In the genomic region with DNA sequence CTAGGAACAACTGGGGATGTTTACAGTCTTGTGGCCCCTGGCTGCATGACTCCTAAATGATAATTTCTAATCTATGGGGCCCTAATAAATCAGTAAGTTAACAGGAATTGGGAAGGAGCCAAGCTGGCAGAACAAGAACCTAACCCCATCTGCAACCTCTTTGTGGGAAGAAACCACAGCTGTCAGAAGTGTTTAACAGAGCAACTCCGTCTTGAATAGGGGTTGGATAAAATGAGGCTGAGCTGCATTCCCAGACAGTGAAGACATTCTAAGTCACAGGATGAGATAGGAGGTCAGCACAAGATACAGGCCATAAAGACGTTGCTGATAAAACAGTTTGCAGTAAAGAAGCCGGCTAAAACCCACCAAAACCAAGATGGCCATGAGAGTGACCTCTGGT, we compare ENCODE assay signal across 9 cellular contexts. TPM values are rescaled to one million over a fixed set of nuclear protein-coding genes. Genes with fewer than 3 reads are reported as not detected.
A peak's percentile ranks its signal among the peaks of the same experiment; 100 is the strongest.
DNase-seq lines count a peak whose midpoint lies in the region; TF ChIP-seq lines count a peak whose summit lies in the region.
"Not testable (repeated sequence)": the region's sequence is repeated elsewhere in the genome, so short reads cannot be mapped to it uniquely, and the experiment has no call there.
"Had no signal": no experiment of that assay in that cellular context is flagged by ENCODE, and none has a peak within 500 bp of the region (broad histone marks: within the 10 kb centered on the region; RNA-seq: fewer than 3 reads in every experiment).

No MANE protein-coding gene starts in this region.

- not testable (repeated sequence) for H3K27me3 Mint-ChIP-seq in HFFc6 (ENCODE audit: insufficient read depth); activated naive CD4-positive, alpha-beta T cell treated with anti-CD3 and anti-CD28 coated beads, Interleukin-2, amount 50 U/mL, for 24 hours

- H4K91ac ChIP-seq in mesenchymal stem cell (ENCODE audit: low read length) = not testable (repeated sequence)

- not testable (repeated sequence) for H3K27ac Mint-ChIP-seq in HFFc6
- H3K27ac Mint-ChIP-seq in activated naive CD4-positive, alpha-beta T cell treated with anti-CD3 and anti-CD28 coated beads, Interleukin-2, amount 50 U/mL, for 24 hours = peak overlapping the region; percentile 8

- H3K23ac ChIP-seq in mesenchymal stem cell (ENCODE audit: low read length in 2 of 2) = not testable (repeated sequence)

- not testable (repeated sequence) for H3K14ac ChIP-seq in mesenchymal stem cell (ENCODE audit: low read length in 2 of 2)

- H3K9ac ChIP-seq in mesenchymal stem cell (ENCODE audit: low read length) = not testable (repeated sequence)

- not testable (repeated sequence) for H3K36me3 ChIP-seq in mesenchymal stem cell (ENCODE audit: control insufficient read depth in 1 of 2, insufficient read depth in 2 of 2, low read depth in 1 of 2, low read length in 2 of 2)

- TF ChIP-seq CTCF in HFFc6 (IDR thresholded peaks at IDR 0.05); choroid plexus epithelial cell (conservative IDR thresholded peaks at IDR 0.05; ENCODE audit: low read depth, low read length); fibroblast of the aortic adventitia (IDR thresholded peaks at IDR 0.05; ENCODE audit: insufficient read depth, low read length): not testable (repeated sequence)

- H3K27me3 ChIP-seq in mesenchymal stem cell (ENCODE audit: control insufficient read depth in 1 of 2, insufficient read depth in 1 of 2, low read length in 2 of 2) = not testable (repeated sequence)

- not testable (repeated sequence) for H2BK12ac ChIP-seq in mesenchymal stem cell (ENCODE audit: low read length in 2 of 2)

- DNase-seq in A172 (ENCODE audit: low spot score) (peak; percentile 86), Daoy (ENCODE audit: low read depth) (peak; percentile 67), HFFc6 (peak; percentile 69), choroid plexus epithelial cell (ENCODE audit: low read depth) (peak; percentile 67), fibroblast of the aortic adventitia (ENCODE audit: low read depth) (peak; percentile 59), mesenchymal stem cell (peak; percentile 92), renal cortical epithelial cell (ENCODE audit: low read depth) (peak; percentile 26)

- H3K18ac ChIP-seq in mesenchymal stem cell (ENCODE audit: low read depth in 1 of 2, low read length in 2 of 2) = not testable (repeated sequence)

- H3K4me2 ChIP-seq in mesenchymal stem cell (ENCODE audit: low read length, poor library complexity, severe bottlenecking) = not testable (repeated sequence)

- WGBS in mesenchymal stem cell = 43% methylated on average over 3 of the region's 3 CpGs

- H3K4me1 ChIP-seq in mesenchymal stem cell (ENCODE audit: control insufficient read depth, insufficient read depth, low read depth, low read length) = not testable (repeated sequence)

- not testable (repeated sequence) for H2AK5ac ChIP-seq in mesenchymal stem cell (ENCODE audit: low read length, severe bottlenecking)

- H4K8ac ChIP-seq in mesenchymal stem cell (ENCODE audit: low read length) = not testable (repeated sequence)

- not testable (repeated sequence) for H2AFZ ChIP-seq in mesenchymal stem cell (ENCODE audit: low read depth, low read length)

- H3K79me1 ChIP-seq in mesenchymal stem cell (replicated peaks; ENCODE audit: low read length, poor library complexity, severe bottlenecking) = not testable (repeated sequence)

- H3K27ac ChIP-seq in mesenchymal stem cell (ENCODE audit: low read length, poor library complexity, severe bottlenecking) = peak overlapping the region; percentile 54

- not testable (repeated sequence) for H3K4ac ChIP-seq in mesenchymal stem cell (ENCODE audit: low read depth in 1 of 2, low read length in 2 of 2)

- peaks cover 42% of the 10 kb centered on the region for H3K36me3 Mint-ChIP-seq in HFFc6 (ENCODE audit: low read depth)
- H3K36me3 Mint-ChIP-seq in activated naive CD4-positive, alpha-beta T cell treated with anti-CD3 and anti-CD28 coated beads, Interleukin-2, amount 50 U/mL, for 24 hours = peaks cover 30% of the 10 kb centered on the region

- H2BK5ac ChIP-seq in mesenchymal stem cell (ENCODE audit: low read depth, low read length, poor library complexity, severe bottlenecking) = not testable (repeated sequence)

- H3K4me3 Mint-ChIP-seq in HFFc6; activated naive CD4-positive, alpha-beta T cell treated with anti-CD3 and anti-CD28 coated beads, Interleukin-2, amount 50 U/mL, for 24 hours: not testable (repeated sequence)

- H3K9me3 ChIP-seq in mesenchymal stem cell (ENCODE audit: control insufficient read depth, low read length) = not testable (repeated sequence)

- H3K4me3 ChIP-seq in choroid plexus epithelial cell (ENCODE audit: low read depth, low read length); fibroblast of the aortic adventitia (ENCODE audit: low read depth, low read length); mesenchymal stem cell (ENCODE audit: insufficient read depth in 1 of 2, low read depth in 1 of 2, low read length in 2 of 2): not testable (repeated sequence)

- H2BK15ac ChIP-seq in mesenchymal stem cell (ENCODE audit: low read depth, poor library complexity, severe bottlenecking) = not testable (repeated sequence)

- peaks cover 22% of the 10 kb centered on the region for H3K9me3 Mint-ChIP-seq in HFFc6
- H3K9me3 Mint-ChIP-seq in activated naive CD4-positive, alpha-beta T cell treated with anti-CD3 and anti-CD28 coated beads, Interleukin-2, amount 50 U/mL, for 24 hours = peaks cover 10% of the 10 kb centered on the region

- not testable (repeated sequence) for H2BK120ac ChIP-seq in mesenchymal stem cell (ENCODE audit: low read depth, low read length)

- H3K4me1 Mint-ChIP-seq in HFFc6 (ENCODE audit: low read depth) = not testable (repeated sequence)
- peaks cover 25% of the 10 kb centered on the region for H3K4me1 Mint-ChIP-seq in activated naive CD4-positive, alpha-beta T cell treated with anti-CD3 and anti-CD28 coated beads, Interleukin-2, amount 50 U/mL, for 24 hours

RNA-seq across cellular contexts. Expression of gene ZNF814, which starts 1.9 kb away (rescaled TPM):
- total RNA-seq in A172 (2014; rRNA removed; shearing (Covaris generic)) = 0.29 and 1.7 TPM in 2 replicates
- 3.5 and 5.4 TPM in 2 replicates for total RNA-seq in Daoy (2014; rRNA removed; shearing (Covaris generic))
- total RNA-seq in HFFc6 (2021; fragmentation: NEBNext Ultra II Directional; extraction: Animal tissue kit (Norgen Biotek cat#: 25700)) = 1 to 10 TPM in 5 of 6 experiments, under 1 TPM in 1; 1.00 to 1.6 (median 1.3) TPM
- 5.0 and 10.3 TPM in 2 replicates for total RNA-seq in fibroblast of the aortic adventitia (ENCODE audit: low replicate concordance)
- polyA plus RNA-seq in mesenchymal stem cell (2013, experiment 1 of 2) = 10.7 TPM
- 9.8 TPM for polyA plus RNA-seq in mesenchymal stem cell (2013, experiment 2 of 2)
- total RNA-seq in renal cortical epithelial cell = 5.2 and 8.7 TPM in 2 replicates

RNA-seq across cellular contexts. Expression of gene ZNF417, which starts 25.7 kb away (rescaled TPM):
- 10.1 and 11.7 TPM in 2 replicates for total RNA-seq in A172 (2014; rRNA removed; shearing (Covaris generic))
- 5.9 and 7.4 TPM in 2 replicates for total RNA-seq in Daoy (2014; rRNA removed; shearing (Covaris generic))
- 10 to 100 TPM in 1 of 6 experiments, 1 to 10 TPM in 5; 6.8 to 10.3 (median 9.0) TPM for total RNA-seq in HFFc6 (2021; fragmentation: NEBNext Ultra II Directional; extraction: Animal tissue kit (Norgen Biotek cat#: 25700))
- total RNA-seq in fibroblast of the aortic adventitia (ENCODE audit: low replicate concordance) = 15.8 and 16.1 TPM in 2 replicates
- polyA plus RNA-seq in mesenchymal stem cell (2013, experiment 1 of 2) = 3.3 TPM
- polyA plus RNA-seq in mesenchymal stem cell (2013, experiment 2 of 2) = 3.4 TPM
- 8.3 and 28.5 TPM in 2 replicates for total RNA-seq in renal cortical epithelial cell

RNA-seq across cellular contexts. Expression of gene ZNF587, which starts 41.0 kb away (rescaled TPM):
- total RNA-seq in A172 (2014; rRNA removed; shearing (Covaris generic)) = 24.7 and 31.9 TPM in 2 replicates
- 11.2 and 20.4 TPM in 2 replicates for total RNA-seq in Daoy (2014; rRNA removed; shearing (Covaris generic))
- total RNA-seq in HFFc6 (2021; fragmentation: NEBNext Ultra II Directional; extraction: Animal tissue kit (Norgen Biotek cat#: 25700)) = 10 to 100 TPM; 22.6 to 28.6 (median 25.3) TPM
- total RNA-seq in fibroblast of the aortic adventitia (ENCODE audit: low replicate concordance) (29.6 and 39.2 TPM in 2 replicates), renal cortical epithelial cell (29.0 and 75.3 TPM in 2 replicates)
- polyA plus RNA-seq in mesenchymal stem cell (2013, experiment 1 of 2) = 9.8 TPM
- polyA plus RNA-seq in mesenchymal stem cell (2013, experiment 2 of 2) = 10.2 TPM

RNA-seq across cellular contexts. Expression of gene ZNF418, which starts 44.5 kb away (rescaled TPM):
- total RNA-seq in A172 (2014; rRNA removed; shearing (Covaris generic)) = 0.07 and 0.31 TPM in 2 replicates
- 2.5 and 6.2 TPM in 2 replicates for total RNA-seq in Daoy (2014; rRNA removed; shearing (Covaris generic))
- total RNA-seq in HFFc6 (2021; fragmentation: NEBNext Ultra II Directional; extraction: Animal tissue kit (Norgen Biotek cat#: 25700)) = under 1 TPM; 0.07 to 0.81 (median 0.46) TPM
- total RNA-seq in fibroblast of the aortic adventitia (ENCODE audit: low replicate concordance) = 3.6 and 13.6 TPM in 2 replicates
- polyA plus RNA-seq in mesenchymal stem cell (2013, experiment 1 of 2) = 1.1 TPM
- 1.6 TPM for polyA plus RNA-seq in mesenchymal stem cell (2013, experiment 2 of 2)
- total RNA-seq in renal cortical epithelial cell = 3.6 and 7.2 TPM in 2 replicates
- total RNA-seq: MCF 10A had no signal

RNA-seq across cellular contexts. Expression of gene ZNF256, which starts 56.8 kb away (rescaled TPM):
- 3.1 and 3.7 TPM in 2 replicates for total RNA-seq in A172 (2014; rRNA removed; shearing (Covaris generic))
- total RNA-seq in Daoy (2014; rRNA removed; shearing (Covaris generic)) = 2.9 and 4.4 TPM in 2 replicates
- 1 to 10 TPM; 2.8 to 3.9 (median 3.2) TPM for total RNA-seq in HFFc6 (2021; fragmentation: NEBNext Ultra II Directional; extraction: Animal tissue kit (Norgen Biotek cat#: 25700))
- 2.5 and 7.7 TPM in 2 replicates for total RNA-seq in fibroblast of the aortic adventitia (ENCODE audit: low replicate concordance)
- 2.8 TPM for polyA plus RNA-seq in mesenchymal stem cell (2013, experiment 1 of 2)
- polyA plus RNA-seq in mesenchymal stem cell (2013, experiment 2 of 2) = 2.9 TPM
- 3.5 and 6.8 TPM in 2 replicates for total RNA-seq in renal cortical epithelial cell

Comparison
In these comparisons a context has a peak if more than half of its experiments do, and no peak if none do; other contexts are left out.
1. DNase-seq: peak in every context shown above with its lines; median percentile 92 in mesenchymal stem cell; 86 in A172; 69 in HFFc6; 67 in Daoy; 67 in choroid plexus epithelial cell; 59 in fibroblast of the aortic adventitia; 26 in renal cortical epithelial cell.